Comparison of ENCODE assay signal across 11 cellular contexts in the genomic region with DNA sequence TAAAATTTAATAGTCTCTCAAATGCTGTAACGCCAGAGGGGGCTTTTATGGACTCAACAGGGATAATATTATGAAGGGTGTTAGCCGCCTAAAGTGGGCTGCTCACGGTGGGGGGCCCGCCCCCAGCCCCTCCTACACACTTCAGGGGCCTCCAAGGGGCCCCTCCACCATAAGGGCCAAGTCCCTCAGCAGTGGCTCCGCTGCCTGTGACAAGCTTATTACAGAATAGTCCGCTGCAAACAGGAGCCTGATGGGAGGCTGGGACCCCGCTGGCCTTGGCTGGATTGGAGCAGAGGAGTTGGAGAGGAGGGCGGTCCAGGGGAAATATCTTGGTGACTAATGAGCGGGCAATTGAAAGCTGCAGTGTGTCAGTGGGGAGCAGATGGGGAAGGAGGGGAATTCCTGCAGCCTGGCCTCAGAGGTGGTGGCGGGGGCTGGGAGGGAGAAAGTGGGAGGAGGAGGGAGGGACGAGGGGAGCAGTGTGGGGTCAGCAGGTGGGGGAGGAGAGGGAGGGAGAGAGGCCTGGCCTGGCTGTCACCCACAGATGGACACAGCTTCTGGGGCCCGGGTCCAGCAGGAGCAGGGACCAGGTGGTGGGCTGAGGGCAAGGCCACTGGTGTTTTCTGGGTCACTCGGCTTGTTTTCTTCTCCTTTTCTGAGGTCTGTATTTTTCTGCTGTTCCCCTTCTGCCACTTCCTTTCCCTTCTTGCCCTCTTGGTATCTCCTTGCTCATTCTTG. TPM values are rescaled to one million over a fixed set of nuclear protein-coding genes. Genes with fewer than 3 reads are reported as not detected.
DNase-seq lines count a peak whose midpoint lies in the region; ATAC-seq and TF ChIP-seq lines count a peak whose summit lies in the region.
"Had no signal": no experiment of that assay in that cellular context is flagged by ENCODE, and none has a peak within 500 bp of the region (broad histone marks: within the 10 kb centered on the region; RNA-seq: fewer than 3 reads in every experiment).

No MANE protein-coding gene starts in this region.

- H3K27ac Mint-ChIP-seq in GM23338 = no peak overlapping the region
- H3K27ac Mint-ChIP-seq in activated CD4-positive, alpha-beta T cell treated with anti-CD3 and anti-CD28 coated beads, Interleukin-2, amount 10 ng/mL, durations not matched to agents 7 days and 5 days = no peak overlapping the region

- H3K4me1 ChIP-seq in GM23338 (ENCODE audit: insufficient read depth) (peaks cover 45% of the 10 kb centered on the region), PC-9 (replicated peaks; ENCODE audit: insufficient read depth) (no peaks in the 10 kb centered on the region)

- intact Hi-C loops in PC-9 (cut with micrococcal nuclease; ENCODE audit: unreplicated experiment) = no loop called here

- H3F3A ChIP-seq in GM23338 (replicated peaks; ENCODE audit: low read depth) (0 out of 2 replicates have a peak, but pooled peaks cover 8% of the 10 kb centered on the region), PC-9 (ENCODE audit: insufficient read depth, low read depth) (no peaks in the 10 kb centered on the region)

- H3K27me3 ChIP-seq in GM23338 (ENCODE audit: insufficient read depth) (peaks cover 44% of the 10 kb centered on the region), PC-9 (ENCODE audit: insufficient read depth, low read depth) (peaks cover 16% of the 10 kb centered on the region; the same call in 1 of the 2 replicates)

- no TSS peak for BruUV-seq in PC-9 (replicated peaks; lab: Mats Ljungman, UMichigan)

- H3K9me2 ChIP-seq in GM23338 (ENCODE audit: insufficient read depth) (no peaks in the 10 kb centered on the region), PC-9 (ENCODE audit: insufficient read depth) (no peaks in the 10 kb centered on the region)

- POLR2A ChIA-PET in activated CD4-positive, alpha-beta T cell treated with anti-CD3 and anti-CD28 coated beads, Interleukin-2, amount 10 ng/mL, durations not matched to agents 7 days and 5 days (lab: Charles Lee) = no interaction called here
- POLR2A ChIA-PET in PC-9 (lab: Charles Lee; ENCODE audit: unreplicated experiment) = no interaction called here

- no peak for TF ChIP-seq CTCF in GM23338 (conservative IDR thresholded peaks at IDR 0.05; ENCODE audit: low read depth in 2 of 2)
- no peak for TF ChIP-seq CTCF in PC-9 (conservative IDR thresholded peaks at IDR 0.05)

- H3K36me3 Mint-ChIP-seq in GM23338 (ENCODE audit: low read depth) = no peaks in the 10 kb centered on the region
- H3K36me3 Mint-ChIP-seq in activated CD4-positive, alpha-beta T cell treated with anti-CD3 and anti-CD28 coated beads, Interleukin-2, amount 10 ng/mL, durations not matched to agents 7 days and 5 days (ENCODE audit: low read depth) = no peaks in the 10 kb centered on the region

- H4K20me1 ChIP-seq in GM23338 (replicated peaks; ENCODE audit: insufficient read depth) (no peaks in the 10 kb centered on the region), PC-9 (ENCODE audit: insufficient read depth) (no peaks in the 10 kb centered on the region)

- H3K9me3 ChIP-seq in PC-9 (ENCODE audit: insufficient read depth, low read depth) = no peaks in the 10 kb centered on the region

- in situ Hi-C loops in ACHN (cut with HindIII; ENCODE audit: low pct_ligation_motif_present, low pct_unique_long_range_greater_than_20kb, low sequenced_read_pairs) = no loop called here

- peak; percentile 45 for DNase-seq in ACHN
- peak; percentile 69 for DNase-seq in GM23338 (ENCODE audit: low spot score)
- peak; percentile 8 for DNase-seq in SW480 (ENCODE audit: low spot score)
- peak; percentile 88 for DNase-seq in kidney glomerular epithelial cell (lab: John Stamatoyannopoulos, UW)
- DNase-seq in activated CD4-positive, alpha-beta T cell treated with anti-CD3 and anti-CD28 coated beads, Interleukin-2, amount 10 ng/mL, durations not matched to agents 7 days and 5 days = no peak
- no peak for DNase-seq in NCI-H2081 treated with DMSO at 0.1 percent for 48 hours (lab: John Stamatoyannopoulos, UW)
- no peak for DNase-seq in PC-9
- DNase-seq: activated CD4-positive, CD25-positive, alpha-beta regulatory T cell; erythroblast; stimulated activated CD4-positive, alpha-beta T cell treated with anti-CD3 and anti-CD28 coated beads, Interleukin-2, amount 100 ng/mL, for 24 hours had no signal

- H3K4me2 ChIP-seq in GM23338 = peak overlapping the region; percentile 65
- H3K4me2 ChIP-seq in PC-9 = no peak overlapping the region

- peak overlapping the region; percentile 15; the same call in 1 of the 3 replicates for H3K4me3 Mint-ChIP-seq in GM23338
- no peak overlapping the region for H3K4me3 Mint-ChIP-seq in activated CD4-positive, alpha-beta T cell treated with anti-CD3 and anti-CD28 coated beads, Interleukin-2, amount 10 ng/mL, durations not matched to agents 7 days and 5 days

- H3K4me1 Mint-ChIP-seq in GM23338 = peaks cover 62% of the 10 kb centered on the region
- no peaks in the 10 kb centered on the region for H3K4me1 Mint-ChIP-seq in activated CD4-positive, alpha-beta T cell treated with anti-CD3 and anti-CD28 coated beads, Interleukin-2, amount 10 ng/mL, durations not matched to agents 7 days and 5 days

- H3K36me3 ChIP-seq in GM23338 (ENCODE audit: insufficient read depth) (no peaks in the 10 kb centered on the region), PC-9 (ENCODE audit: low read depth) (no peaks in the 10 kb centered on the region)

- H3K9me3 Mint-ChIP-seq in GM23338 = no peaks in the 10 kb centered on the region
- H3K9me3 Mint-ChIP-seq in activated CD4-positive, alpha-beta T cell treated with anti-CD3 and anti-CD28 coated beads, Interleukin-2, amount 10 ng/mL, durations not matched to agents 7 days and 5 days = no peaks in the 10 kb centered on the region

- H2AFZ ChIP-seq in GM23338 (peak overlapping the region; percentile 83), PC-9 (no peak overlapping the region)

- ATAC-seq in GM23338 (peak; percentile 78), GM21367 (IDR thresholded peaks at IDR 0.05; ENCODE audit: unreplicated experiment) (no peak)

- no peak overlapping the region for H3K27ac ChIP-seq in GM23338 (ENCODE audit: low read depth)
- H3K27ac ChIP-seq in PC-9 = no peak overlapping the region

- peaks cover 30% of the 10 kb centered on the region for H3K27me3 Mint-ChIP-seq in GM23338 (ENCODE audit: insufficient read depth, low read depth, poor library complexity)
- peaks cover 33% of the 10 kb centered on the region for H3K27me3 Mint-ChIP-seq in activated CD4-positive, alpha-beta T cell treated with anti-CD3 and anti-CD28 coated beads, Interleukin-2, amount 10 ng/mL, durations not matched to agents 7 days and 5 days

- H3K79me2 ChIP-seq in GM23338 (replicated peaks; ENCODE audit: insufficient read depth) (no peaks in the 10 kb centered on the region), PC-9 (ENCODE audit: low read depth) (no peaks in the 10 kb centered on the region)

- CTCF ChIA-PET in activated CD4-positive, alpha-beta T cell treated with anti-CD3 and anti-CD28 coated beads, Interleukin-2, amount 10 ng/mL, durations not matched to agents 7 days and 5 days (lab: Charles Lee) = interaction anchor here (1.2 kb wide), 1 partner anchor 31 kb away, joined by 3 read pairs; no protein-coding TSS in a partner anchor
- CTCF ChIA-PET in PC-9 (lab: Charles Lee) = no interaction called here

- H3K4me3 ChIP-seq in GM23338 (no peak overlapping the region), PC-9 (no peak overlapping the region)

TF ChIP-seq in GM23338, 12 proteins besides CTCF, POLR2A, EP300 and RAD21 (continues in another document):
- TF ChIP-seq, protein P1, sequence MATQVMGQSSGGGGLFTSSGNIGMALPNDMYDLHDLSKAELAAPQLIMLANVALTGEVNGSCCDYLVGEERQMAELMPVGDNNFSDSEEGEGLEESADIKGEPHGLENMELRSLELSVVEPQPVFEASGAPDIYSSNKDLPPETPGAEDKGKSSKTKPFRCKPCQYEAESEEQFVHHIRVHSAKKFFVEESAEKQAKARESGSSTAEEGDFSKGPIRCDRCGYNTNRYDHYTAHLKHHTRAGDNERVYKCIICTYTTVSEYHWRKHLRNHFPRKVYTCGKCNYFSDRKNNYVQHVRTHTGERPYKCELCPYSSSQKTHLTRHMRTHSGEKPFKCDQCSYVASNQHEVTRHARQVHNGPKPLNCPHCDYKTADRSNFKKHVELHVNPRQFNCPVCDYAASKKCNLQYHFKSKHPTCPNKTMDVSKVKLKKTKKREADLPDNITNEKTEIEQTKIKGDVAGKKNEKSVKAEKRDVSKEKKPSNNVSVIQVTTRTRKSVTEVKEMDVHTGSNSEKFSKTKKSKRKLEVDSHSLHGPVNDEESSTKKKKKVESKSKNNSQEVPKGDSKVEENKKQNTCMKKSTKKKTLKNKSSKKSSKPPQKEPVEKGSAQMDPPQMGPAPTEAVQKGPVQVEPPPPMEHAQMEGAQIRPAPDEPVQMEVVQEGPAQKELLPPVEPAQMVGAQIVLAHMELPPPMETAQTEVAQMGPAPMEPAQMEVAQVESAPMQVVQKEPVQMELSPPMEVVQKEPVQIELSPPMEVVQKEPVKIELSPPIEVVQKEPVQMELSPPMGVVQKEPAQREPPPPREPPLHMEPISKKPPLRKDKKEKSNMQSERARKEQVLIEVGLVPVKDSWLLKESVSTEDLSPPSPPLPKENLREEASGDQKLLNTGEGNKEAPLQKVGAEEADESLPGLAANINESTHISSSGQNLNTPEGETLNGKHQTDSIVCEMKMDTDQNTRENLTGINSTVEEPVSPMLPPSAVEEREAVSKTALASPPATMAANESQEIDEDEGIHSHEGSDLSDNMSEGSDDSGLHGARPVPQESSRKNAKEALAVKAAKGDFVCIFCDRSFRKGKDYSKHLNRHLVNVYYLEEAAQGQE (IDR thresholded peaks at IDR 0.05; ENCODE audit: unreplicated experiment) = no peak
- TF ChIP-seq, protein P2, sequence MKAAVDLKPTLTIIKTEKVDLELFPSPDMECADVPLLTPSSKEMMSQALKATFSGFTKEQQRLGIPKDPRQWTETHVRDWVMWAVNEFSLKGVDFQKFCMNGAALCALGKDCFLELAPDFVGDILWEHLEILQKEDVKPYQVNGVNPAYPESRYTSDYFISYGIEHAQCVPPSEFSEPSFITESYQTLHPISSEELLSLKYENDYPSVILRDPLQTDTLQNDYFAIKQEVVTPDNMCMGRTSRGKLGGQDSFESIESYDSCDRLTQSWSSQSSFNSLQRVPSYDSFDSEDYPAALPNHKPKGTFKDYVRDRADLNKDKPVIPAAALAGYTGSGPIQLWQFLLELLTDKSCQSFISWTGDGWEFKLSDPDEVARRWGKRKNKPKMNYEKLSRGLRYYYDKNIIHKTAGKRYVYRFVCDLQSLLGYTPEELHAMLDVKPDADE (IDR thresholded peaks at IDR 0.05) = no peak

RNA-seq across cellular contexts. Expression of gene FOXP4, which starts 57.6 kb away (rescaled TPM):
- total RNA-seq in GM23338 (2014; rRNA removed; shearing (Covaris generic)) = 9.7 and 13.5 TPM in 2 replicates
- 5.1 and 6.3 TPM in 2 replicates for polyA plus RNA-seq in GM23338 (2016; fragmentation: Nextera tagmentation; extraction: Ambion mirVana)
- 1 to 10 TPM; 4.8 to 5.3 TPM for total RNA-seq in activated CD4-positive, alpha-beta T cell treated with anti-CD3 and anti-CD28 coated beads, Interleukin-2, amount 10 ng/mL, durations not matched to agents 7 days and 5 days
- total RNA-seq in PC-9 (2021) = 26.0 and 29.4 TPM in 2 replicates

Comparison
In these comparisons a context has a peak if more than half of its experiments do, and no peak if none do; other contexts are left out.
1. DNase-seq: peak in ACHN (single experiment), GM23338 (single experiment), SW480 (single experiment) and kidney glomerular epithelial cell (single experiment); none in activated CD4-positive, alpha-beta T cell treated with anti-CD3 and anti-CD28 coated beads, Interleukin-2, amount 10 ng/mL, durations not matched to agents 7 days and 5 days (single experiment), NCI-H2081 treated with DMSO at 0.1 percent for 48 hours (single experiment) and PC-9 (0 of 2).